In genomic region chr13:80145291-80145690, GRCh38 we compare ENCODE assay signal across 18 cellular contexts.
"Had no signal": no experiment of that assay in that cellular context is flagged by ENCODE, and none has a peak within 500 bp of the region (broad histone marks: within the 10 kb centered on the region; RNA-seq: fewer than 3 reads in every experiment).

No MANE protein-coding gene starts in this region.

- H3K36me3 Mint-ChIP-seq: memory B cell, naive B cell had no signal

- H3K27me3 ChIP-seq: gastrocnemius medialis, sigmoid colon, tibial nerve, upper lobe of right lung, vagina had no signal

- H3K4me3 ChIP-seq: gastrocnemius medialis, lower lobe of right lung, psoas muscle, sigmoid colon, tibial nerve, upper lobe of right lung, vagina had no signal

- H3K27me3 Mint-ChIP-seq: memory B cell, naive B cell had no signal

- H3K9me3 Mint-ChIP-seq: memory B cell, naive B cell, nephron had no signal

- H3K4me1 ChIP-seq: vagina had no signal

- ATAC-seq: esophagus mucosa, gastrocnemius medialis, psoas muscle, upper lobe of right lung had no signal

- H3K9me3 ChIP-seq: gastrocnemius medialis, lower lobe of right lung, psoas muscle, sigmoid colon, tibial nerve, upper lobe of right lung, vagina had no signal

- H3K4me3 Mint-ChIP-seq: memory B cell, naive B cell, nephron had no signal

- H3K27ac ChIP-seq: lower lobe of right lung, psoas muscle, sigmoid colon, upper lobe of right lung, vagina had no signal

- DNase-seq: effector memory CD4-positive, alpha-beta T cell; gastrocnemius medialis; islet precursor cell; lower lobe of right lung; midbrain; naive B cell; psoas muscle; retina; sigmoid colon; small intestine; stimulated activated CD4-positive, alpha-beta T cell treated with anti-CD3 and anti-CD28 coated beads, Interleukin-2, amount 100 ng/mL, for 48 hours; stimulated activated naive CD4-positive, alpha-beta T cell treated with Interleukin-2 at 50 U/mL for 16 hours; upper lobe of right lung had no signal

- H3K36me3 ChIP-seq: gastrocnemius medialis, lower lobe of right lung, sigmoid colon, tibial nerve, upper lobe of right lung, vagina had no signal

- H3K4me1 Mint-ChIP-seq: memory B cell, naive B cell had no signal
